7 cellular contexts compared by ENCODE assay signal in the genomic region with DNA sequence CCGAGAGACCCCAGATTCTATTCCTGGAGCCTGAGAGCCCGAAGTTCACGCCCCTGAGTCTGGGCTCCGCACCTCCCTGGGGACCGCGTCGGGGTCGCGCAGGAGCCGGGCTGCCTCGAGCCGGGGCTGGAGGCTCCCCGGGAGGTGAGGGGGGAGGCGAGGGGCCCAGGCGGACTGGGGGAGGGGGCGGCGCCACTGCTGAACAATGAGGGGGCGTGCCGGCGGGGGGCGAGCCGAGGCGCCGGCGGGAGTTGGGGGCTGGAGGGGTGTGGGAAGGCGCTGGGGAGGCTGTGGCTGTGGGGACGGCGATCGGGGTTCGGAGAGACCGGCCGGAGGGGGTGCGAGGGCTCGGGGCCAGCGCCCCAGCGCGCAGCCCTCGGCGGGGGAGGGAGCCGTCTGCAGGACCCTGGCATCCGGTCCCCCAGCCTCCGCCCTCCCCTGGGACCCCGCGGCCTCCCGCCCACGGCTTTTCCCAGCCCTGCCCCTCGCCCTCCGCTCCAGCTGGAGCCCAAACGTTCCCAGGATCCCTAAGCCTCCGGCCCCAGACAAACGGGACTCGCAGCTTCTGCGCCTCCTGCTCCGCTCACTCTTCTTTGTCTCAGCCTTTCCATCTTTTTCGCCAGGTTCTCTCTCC. TPM values are rescaled to one million over a fixed set of nuclear protein-coding genes. Genes with fewer than 3 reads are reported as not detected.
DNase-seq lines count a peak whose midpoint lies in the region; ATAC-seq and TF ChIP-seq lines count a peak whose summit lies in the region.

No MANE protein-coding gene starts in this region.

- TF ChIP-seq CTCF in GM20000 (IDR thresholded peaks at IDR 0.05; ENCODE audit: extremely low read depth, missing control alignments) (no peak), astrocyte of the spinal cord (IDR thresholded peaks at IDR 0.05; ENCODE audit: low read depth, low read length) (no peak), smooth muscle cell (IDR thresholded peaks at IDR 0.05; ENCODE audit: borderline replicate concordance, insufficient read depth, poor library complexity, severe bottlenecking) (no peak)

- H3K9ac ChIP-seq in iPS-18a (ENCODE audit: low read length) (peak overlapping the region; percentile 98), smooth muscle cell (ENCODE audit: low read depth) (peak overlapping the region; percentile 75)

- no peaks in the 10 kb centered on the region for H3K27me3 ChIP-seq in iPS-18a (ENCODE audit: control insufficient read depth, insufficient read depth, low read length)
- H3K27me3 ChIP-seq in smooth muscle cell (ENCODE audit: low read depth) = no peaks in the 10 kb centered on the region

- ATAC-seq in GM18867 (IDR thresholded peaks at IDR 0.05; ENCODE audit: unreplicated experiment) = no peak

- H3K36me3 ChIP-seq in iPS-18a (ENCODE audit: control insufficient read depth, low read depth, low read length) (peaks cover 19% of the 10 kb centered on the region), smooth muscle cell (ENCODE audit: low read depth) (no peaks in the 10 kb centered on the region)

- H3K4me3 ChIP-seq in astrocyte of the spinal cord (ENCODE audit: low read depth, low read length) = peak overlapping the region; percentile 97
- peak overlapping the region; percentile 99 for H3K4me3 ChIP-seq in iPS-18a (ENCODE audit: low read length)
- peak overlapping the region; percentile 80 for H3K4me3 ChIP-seq in smooth muscle cell

- H3K27ac ChIP-seq in iPS-18a (ENCODE audit: low read length) (peak overlapping the region; percentile 89), smooth muscle cell (ENCODE audit: low read depth) (peak overlapping the region; percentile 81)

- H3K79me2 ChIP-seq in smooth muscle cell (ENCODE audit: low read depth) = peaks cover 51% of the 10 kb centered on the region

- H3K4me1 ChIP-seq in iPS-18a (ENCODE audit: control insufficient read depth, low read depth, low read length) (peaks cover 21% of the 10 kb centered on the region), smooth muscle cell (ENCODE audit: low read depth) (peaks cover 20% of the 10 kb centered on the region)

- H4K20me1 ChIP-seq in smooth muscle cell (ENCODE audit: low read depth) = peaks cover 33% of the 10 kb centered on the region

- in situ Hi-C loops in astrocyte of the spinal cord (cut with HindIII; ENCODE audit: low sequenced_read_pairs) = no loop called here

- peaks cover 13% of the 10 kb centered on the region for H3F3A ChIP-seq in smooth muscle cell (ENCODE audit: low read depth)

- under 1% methylated on average over 27 of the region's 55 CpGs for WGBS in smooth muscle cell (ENCODE audit: low lambda C conversion rate)

- peak overlapping the region; percentile 33 for H2AFZ ChIP-seq in smooth muscle cell (ENCODE audit: low read depth)

- H3K4me2 ChIP-seq in smooth muscle cell = peak overlapping the region; percentile 83

- no peaks in the 10 kb centered on the region for H3K9me3 ChIP-seq in iPS-18a (ENCODE audit: control insufficient read depth, low read depth, low read length)
- H3K9me3 ChIP-seq in smooth muscle cell (replicated peaks; ENCODE audit: low read depth) = no peaks in the 10 kb centered on the region

- peak; percentile 66 for DNase-seq in GM20000 (ENCODE audit: low spot score)
- DNase-seq in NCI-H526 treated with DMSO at 0.1 percent for 48 hours (lab: John Stamatoyannopoulos, UW) = peak; percentile 45
- peak; percentile 63 for DNase-seq in astrocyte of the spinal cord (ENCODE audit: low read depth, low spot score)
- DNase-seq in smooth muscle cell (lab: John Stamatoyannopoulos, UW; ENCODE audit: unreplicated experiment) = peak; percentile 66
- DNase-seq in LoVo (ENCODE audit: low spot score) = no peak

RNA-seq across cellular contexts. Expression of a gene that starts 0.9 kb away (rescaled TPM):
- total RNA-seq in smooth muscle cell = 16.3 and 42.2 TPM in 2 replicates
- polyA plus RNA-seq in smooth muscle cell = 33.0 and 51.9 TPM in 2 replicates

RNA-seq across cellular contexts. Expression of a gene that starts 6.7 kb away (rescaled TPM):
- 31.5 and 44.7 TPM in 2 replicates for total RNA-seq in smooth muscle cell
- polyA plus RNA-seq in smooth muscle cell = 281 and 303 TPM in 2 replicates

RNA-seq across cellular contexts. Expression of a gene that starts 22.2 kb away (rescaled TPM):
- total RNA-seq in smooth muscle cell = 23.0 and 23.8 TPM in 2 replicates
- 36.3 and 37.7 TPM in 2 replicates for polyA plus RNA-seq in smooth muscle cell

RNA-seq across cellular contexts. Expression of a gene that starts 22.4 kb away (rescaled TPM):
- total RNA-seq in smooth muscle cell = 82.2 and 97.1 TPM in 2 replicates
- polyA plus RNA-seq in smooth muscle cell = 539 and 567 TPM in 2 replicates

RNA-seq across cellular contexts. Expression of a gene that starts 22.5 kb away (rescaled TPM):
- 27.8 and 29.8 TPM in 2 replicates for total RNA-seq in smooth muscle cell
- polyA plus RNA-seq in smooth muscle cell = 35.8 and 42.7 TPM in 2 replicates
